ENCODE assay signal across 10 cellular contexts in genomic region chr9:72149231-72149975, GRCh38. TPM values are rescaled to one million over a fixed set of nuclear protein-coding genes. Genes with fewer than 3 reads are reported as not detected.
DNase-seq lines count a peak whose midpoint lies in the region; ATAC-seq lines count a peak whose summit lies in the region.
"Had no signal": no experiment of that assay in that cellular context is flagged by ENCODE, and none has a peak within 500 bp of the region (broad histone marks: within the 10 kb centered on the region; RNA-seq: fewer than 3 reads in every experiment).

Gene GDA (plus strand): TSS chr9:72149440. CDS start chr9:72149560, 120 bp downstream.

- 1 to 2% methylated on average over 61 to 70 of the region's 70 CpGs for WGBS in aorta, 2 donors

- no peaks in the 10 kb centered on the region for H3K36me3 ChIP-seq in aorta (ENCODE audit: control insufficient read depth in 1 of 2, insufficient read depth in 2 of 2, low read length in 1 of 2)

- H3K27ac ChIP-seq in aorta (ENCODE audit: low read depth in 1 of 2, low read length in 2 of 2) = no peak within 1 kb of the TSS

- peaks cover 3% of the 10 kb centered on the region for H3K4me1 Mint-ChIP-seq in activated naive CD8-positive, alpha-beta T cell treated with anti-CD3 and anti-CD28 coated beads, Interleukin-2, amount 50 U/mL, for 24 hours

- DNase-seq in stimulated activated CD4-positive, alpha-beta T cell treated with anti-CD3 and anti-CD28 coated beads, Interleukin-15, amount 100 ng/mL, for 24 hours = peak; percentile 8
- DNase-seq in stimulated activated CD4-positive, alpha-beta T cell treated with anti-CD3 and anti-CD28 coated beads, Interleukin-4, amount 100 ng/mL, for 4 hours = no peak
- DNase-seq in activated naive CD8-positive, alpha-beta T cell treated with anti-CD3 and anti-CD28 coated beads, Interleukin-2, amount 50 U/mL, for 24 hours = peak; percentile 5
- DNase-seq in left kidney (ENCODE audit: low read depth, low spot score) = peak; percentile 66
- DNase-seq in aorta = peak in 1 of 2 donors; percentile 47
- DNase-seq in DMS79 treated with DMSO at 0.1 percent for 48 hours (lab: John Stamatoyannopoulos, UW) = no peak
- DNase-seq in SHP77 treated with DMSO at 0.1 percent for 48 hours (lab: John Stamatoyannopoulos, UW) = no peak
- DNase-seq: activated T-cell treated with anti-CD3 and anti-CD28 coated beads, Interleukin-2, amount 50 U/mL, for 4 hours; DND-41 had no signal

- H3K36me3 Mint-ChIP-seq in activated naive CD8-positive, alpha-beta T cell treated with anti-CD3 and anti-CD28 coated beads, Interleukin-2, amount 50 U/mL, for 24 hours (ENCODE audit: low read depth) = no peaks in the 10 kb centered on the region

- H3K27me3 ChIP-seq in aorta (ENCODE audit: control insufficient read depth in 1 of 2, insufficient read depth in 2 of 2, low read length in 1 of 2) = peaks cover 0 to 3% of the 10 kb centered on the region in 2 donors

- H3K4me1 ChIP-seq in aorta (ENCODE audit: control insufficient read depth in 1 of 2, insufficient read depth in 2 of 2, low read length in 2 of 2) = no peaks in the 10 kb centered on the region

- no peaks in the 10 kb centered on the region for H3K9me3 Mint-ChIP-seq in activated naive CD8-positive, alpha-beta T cell treated with anti-CD3 and anti-CD28 coated beads, Interleukin-2, amount 50 U/mL, for 24 hours
- H3K9me3 Mint-ChIP-seq: activated T-cell treated with anti-CD3 and anti-CD28 coated beads, Interleukin-2, amount 50 U/mL, for 4 hours had no signal

- intact Hi-C loops in aorta (cut with DNase I) = no loop called here

- no peak within 1 kb of the TSS for H3K4me3 ChIP-seq in aorta (ENCODE audit: low read length in 2 of 2)

- ATAC-seq in activated naive CD8-positive, alpha-beta T cell treated with anti-CD3 and anti-CD28 coated beads, Interleukin-2, amount 50 U/mL, for 24 hours = peak; percentile 33
- ATAC-seq in aorta (ENCODE audit: low FRiP score) (peak; percentile 50), HG03135 (IDR thresholded peaks at IDR 0.05; ENCODE audit: unreplicated experiment) (no peak)

- H3K4me3 Mint-ChIP-seq in activated naive CD8-positive, alpha-beta T cell treated with anti-CD3 and anti-CD28 coated beads, Interleukin-2, amount 50 U/mL, for 24 hours = no peak within 1 kb of the TSS
- H3K4me3 Mint-ChIP-seq: activated T-cell treated with anti-CD3 and anti-CD28 coated beads, Interleukin-2, amount 50 U/mL, for 4 hours had no signal

- H3K27ac Mint-ChIP-seq in activated naive CD8-positive, alpha-beta T cell treated with anti-CD3 and anti-CD28 coated beads, Interleukin-2, amount 50 U/mL, for 24 hours = no peak within 1 kb of the TSS

- peaks cover 4% of the 10 kb centered on the region for H3K9me3 ChIP-seq in aorta (ENCODE audit: control insufficient read depth, low read length)

- H3K27me3 Mint-ChIP-seq in activated naive CD8-positive, alpha-beta T cell treated with anti-CD3 and anti-CD28 coated beads, Interleukin-2, amount 50 U/mL, for 24 hours = peaks cover 39% of the 10 kb centered on the region

RNA-seq across cellular contexts. Expression of gene GDA, which starts in this region (rescaled TPM):
- not detected for total RNA-seq in aorta
- 10 to 100 TPM in 1 of 2 donors, not detected in 1; 28.7 TPM for polyA plus RNA-seq in aorta

Comparison
In these comparisons a context has a peak if more than half of its experiments do, and no peak if none do; other contexts are left out.
1. DNase-seq: peak in stimulated activated CD4-positive, alpha-beta T cell treated with anti-CD3 and anti-CD28 coated beads, Interleukin-15, amount 100 ng/mL, for 24 hours (single experiment), activated naive CD8-positive, alpha-beta T cell treated with anti-CD3 and anti-CD28 coated beads, Interleukin-2, amount 50 U/mL, for 24 hours (single experiment) and left kidney (single experiment); none in stimulated activated CD4-positive, alpha-beta T cell treated with anti-CD3 and anti-CD28 coated beads, Interleukin-4, amount 100 ng/mL, for 4 hours (0 of 2), DMS79 treated with DMSO at 0.1 percent for 48 hours (single experiment) and SHP77 treated with DMSO at 0.1 percent for 48 hours (single experiment).